In genomic region chr13:94710881-94711560, GRCh38 we compare ENCODE assay signal across 8 cellular contexts. TPM values are rescaled to one million over a fixed set of nuclear protein-coding genes. Genes with fewer than 3 reads are reported as not detected.
DNase-seq lines count a peak whose midpoint lies in the region; ATAC-seq and TF ChIP-seq lines count a peak whose summit lies in the region.

No MANE protein-coding gene starts in this region.

- no peak overlapping the region for H3K27ac ChIP-seq in RWPE2 (ENCODE audit: poor library complexity, severe bottlenecking)

- no peak overlapping the region for H3K4me3 Mint-ChIP-seq in glutamatergic neuron (ENCODE audit: unreplicated experiment)
- H3K4me3 Mint-ChIP-seq in stimulated activated naive CD8-positive, alpha-beta T cell treated with anti-CD3 and anti-CD28 coated beads, Interleukin-15, Interleukin-2, amounts not matched to agents 100 ng/mL and 50 ng/mL, for 24 hours = peak overlapping the region; percentile 10

- H3K36me3 ChIP-seq in RWPE2 (ENCODE audit: low read depth) = no peaks in the 10 kb centered on the region

- peak; percentile 54 for TF ChIP-seq CTCF in RWPE2 (IDR thresholded peaks at IDR 0.05; ENCODE audit: poor library complexity, severe bottlenecking)
- TF ChIP-seq CTCF in glutamatergic neuron (IDR thresholded peaks at IDR 0.05; ENCODE audit: partially characterized antibody, unreplicated experiment) = peak; percentile 47

- H3K4me3 ChIP-seq in RWPE2 (ENCODE audit: severe bottlenecking) = peak overlapping the region; percentile 10

- peaks cover 15% of the 10 kb centered on the region for H3K9me3 Mint-ChIP-seq in glutamatergic neuron (ENCODE audit: unreplicated experiment)
- no peaks in the 10 kb centered on the region for H3K9me3 Mint-ChIP-seq in stimulated activated naive CD8-positive, alpha-beta T cell treated with anti-CD3 and anti-CD28 coated beads, Interleukin-15, Interleukin-2, amounts not matched to agents 100 ng/mL and 50 ng/mL, for 24 hours

- no peaks in the 10 kb centered on the region for H3K9me3 ChIP-seq in RWPE2 (ENCODE audit: severe bottlenecking)

- H3K27me3 ChIP-seq in RWPE2 (ENCODE audit: insufficient read depth, poor library complexity, severe bottlenecking) = peaks cover 97% of the 10 kb centered on the region

- H3K4me1 ChIP-seq in RWPE2 (ENCODE audit: insufficient read depth, poor library complexity, severe bottlenecking) = no peaks in the 10 kb centered on the region

- H3K27ac Mint-ChIP-seq in glutamatergic neuron (ENCODE audit: unreplicated experiment) = no peak overlapping the region
- no peak overlapping the region for H3K27ac Mint-ChIP-seq in stimulated activated naive CD8-positive, alpha-beta T cell treated with anti-CD3 and anti-CD28 coated beads, Interleukin-15, Interleukin-2, amounts not matched to agents 100 ng/mL and 50 ng/mL, for 24 hours

- no peaks in the 10 kb centered on the region for H3K36me3 Mint-ChIP-seq in glutamatergic neuron (ENCODE audit: unreplicated experiment)
- H3K36me3 Mint-ChIP-seq in stimulated activated naive CD8-positive, alpha-beta T cell treated with anti-CD3 and anti-CD28 coated beads, Interleukin-15, Interleukin-2, amounts not matched to agents 100 ng/mL and 50 ng/mL, for 24 hours (ENCODE audit: low read depth) = peaks cover 4% of the 10 kb centered on the region

- peak; percentile 51 for DNase-seq in stimulated activated CD4-positive, alpha-beta T cell treated with anti-CD3 and anti-CD28 coated beads, Interleukin-15, amount 100 ng/mL, for 24 hours
- DNase-seq in stimulated activated CD4-positive, alpha-beta T cell treated with anti-CD3 and anti-CD28 coated beads, Interleukin-1b, Interleukin-23, amount 100 ng/mL, for 48 hours = no peak
- DNase-seq in RWPE2 (ENCODE audit: low spot score) = peak; percentile 59
- peak; percentile 50 for DNase-seq in glutamatergic neuron
- no peak for DNase-seq in CD1c-positive myeloid dendritic cell (ENCODE audit: extremely low spot score)

- ATAC-seq in HG02870 (IDR thresholded peaks at IDR 0.05; ENCODE audit: unreplicated experiment) = peak; percentile 41
- ATAC-seq in RWPE2 (ENCODE audit: low read depth) = peak; percentile 20
- ATAC-seq in GM19023 (IDR thresholded peaks at IDR 0.05; ENCODE audit: unreplicated experiment) = no peak

- peaks cover 5% of the 10 kb centered on the region for H3K4me1 Mint-ChIP-seq in glutamatergic neuron (ENCODE audit: low read depth, unreplicated experiment)
- H3K4me1 Mint-ChIP-seq in stimulated activated naive CD8-positive, alpha-beta T cell treated with anti-CD3 and anti-CD28 coated beads, Interleukin-15, Interleukin-2, amounts not matched to agents 100 ng/mL and 50 ng/mL, for 24 hours (ENCODE audit: low read depth) = peaks cover 24% of the 10 kb centered on the region

- H3K27me3 Mint-ChIP-seq in glutamatergic neuron (ENCODE audit: unreplicated experiment) = peaks cover 29% of the 10 kb centered on the region
- peaks cover 78% of the 10 kb centered on the region for H3K27me3 Mint-ChIP-seq in stimulated activated naive CD8-positive, alpha-beta T cell treated with anti-CD3 and anti-CD28 coated beads, Interleukin-15, Interleukin-2, amounts not matched to agents 100 ng/mL and 50 ng/mL, for 24 hours

RNA-seq across cellular contexts. Expression of gene SOX21, which starts 1.3 kb away (rescaled TPM):
- total RNA-seq in glutamatergic neuron (ENCODE audit: unreplicated experiment) = not detected

Comparison
In these comparisons a context has a peak if more than half of its experiments do, and no peak if none do; other contexts are left out.
1. DNase-seq: peak in stimulated activated CD4-positive, alpha-beta T cell treated with anti-CD3 and anti-CD28 coated beads, Interleukin-15, amount 100 ng/mL, for 24 hours (single experiment), RWPE2 (single experiment) and glutamatergic neuron (single experiment); none in stimulated activated CD4-positive, alpha-beta T cell treated with anti-CD3 and anti-CD28 coated beads, Interleukin-1b, Interleukin-23, amount 100 ng/mL, for 48 hours (single experiment) and CD1c-positive myeloid dendritic cell (single experiment).